In the genomic region with DNA sequence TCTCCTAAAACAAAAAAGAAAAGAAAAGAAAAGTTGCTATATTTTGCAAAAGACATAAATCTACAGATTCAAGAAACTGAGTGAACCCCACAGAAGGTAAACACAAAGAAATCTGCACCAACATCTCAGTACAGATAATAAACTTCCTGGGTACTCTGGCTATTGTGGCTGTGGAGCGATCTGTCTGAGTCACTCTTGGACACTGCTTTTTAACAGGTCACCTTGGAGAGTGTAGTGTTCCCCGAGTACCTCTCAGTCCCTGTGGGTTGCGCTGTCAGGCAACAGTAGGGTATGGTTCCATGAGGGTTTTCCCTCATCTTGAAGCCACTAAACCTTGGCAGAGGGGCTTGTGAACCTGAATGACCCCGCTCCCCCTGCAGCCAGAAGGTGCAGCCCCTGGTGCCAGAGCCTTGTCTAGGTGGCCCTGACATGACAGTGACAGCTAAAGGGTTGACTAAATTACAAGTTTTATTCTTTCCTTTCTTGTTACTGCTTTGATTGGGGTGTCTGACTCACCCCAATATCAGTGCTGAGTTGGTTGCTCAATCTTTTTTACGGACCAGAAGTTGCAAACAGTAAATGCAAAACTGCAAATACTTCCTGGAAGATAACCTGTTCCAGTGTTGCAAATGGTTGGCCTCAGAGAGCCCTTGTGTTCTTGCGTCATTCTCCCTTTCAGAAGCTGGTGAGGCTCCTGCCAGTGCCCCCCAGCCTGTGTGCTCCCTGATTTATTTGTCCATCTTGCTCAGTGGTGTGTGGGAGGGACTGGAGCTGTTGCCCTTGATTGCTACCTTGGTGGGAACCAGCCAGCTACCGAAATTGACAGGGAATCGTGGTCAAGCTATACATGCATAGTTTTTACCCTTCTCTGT, we compare ENCODE assay signal across 10 cellular contexts. TPM values are rescaled to one million over a fixed set of nuclear protein-coding genes. Genes with fewer than 3 reads are reported as not detected.
DNase-seq lines count a peak whose midpoint lies in the region; ATAC-seq and TF ChIP-seq lines count a peak whose summit lies in the region.
"Had no signal": no experiment of that assay in that cellular context is flagged by ENCODE, and none has a peak within 500 bp of the region (broad histone marks: within the 10 kb centered on the region; RNA-seq: fewer than 3 reads in every experiment).

No MANE protein-coding gene starts in this region.

- H3K27me3 ChIP-seq in Peyer's patch (no peaks in the 10 kb centered on the region), gastroesophageal sphincter (no peaks in the 10 kb centered on the region), gastrocnemius medialis (no peaks in the 10 kb centered on the region)
- no peaks in the 10 kb centered on the region for H3K27me3 ChIP-seq in CD8-positive, alpha-beta T cell (ENCODE audit: insufficient read depth, low read length)
- H3K27me3 ChIP-seq: tibial nerve had no signal

- intact Hi-C loops in gastrocnemius medialis (cut with DNase I; ENCODE audit: low total_unique reads) = no loop called here
- intact Hi-C loops in CD8-positive, alpha-beta T cell (cut with DNase I, micrococcal nuclease) = no loop called here

- DNase-seq in DMS53 (lab: John Stamatoyannopoulos, UW) = peak; percentile 36
- DNase-seq in DMS53 treated with DMSO at 0.1 percent for 48 hours (lab: John Stamatoyannopoulos, UW; ENCODE audit: unreplicated experiment) = no peak
- DNase-seq in Peyer's patch = no peak
- peak; percentile 54 to 79 for DNase-seq in gastrocnemius medialis
- DNase-seq in NCI-H1930 (lab: John Stamatoyannopoulos, UW) = no peak
- DNase-seq in CD8-positive, alpha-beta T cell = no peak
- no peak for DNase-seq in substantia nigra (lab: John Stamatoyannopoulos, UW)

- H3K27ac Mint-ChIP-seq in CD8-positive, alpha-beta T cell = no peak overlapping the region

- peaks cover 15% of the 10 kb centered on the region for H3K36me3 Mint-ChIP-seq in CD8-positive, alpha-beta T cell

- H3K4me1 ChIP-seq in Peyer's patch = peaks cover 0 to 34% (median 7%) of the 10 kb centered on the region in 4 donors
- peaks cover 0 to 16% (median 4%) of the 10 kb centered on the region in 3 donors for H3K4me1 ChIP-seq in gastroesophageal sphincter
- peaks cover 48 to 68% of the 10 kb centered on the region in 2 donors for H3K4me1 ChIP-seq in gastrocnemius medialis
- H3K4me1 ChIP-seq in CD8-positive, alpha-beta T cell (ENCODE audit: insufficient read depth, low read length) = no peaks in the 10 kb centered on the region

- H3K4me3 Mint-ChIP-seq in CD8-positive, alpha-beta T cell = no peak overlapping the region

- POLR2A ChIA-PET in CD8-positive, alpha-beta T cell (lab: Charles Lee) = no interaction called here

- no peak for TF ChIP-seq EP300 in gastroesophageal sphincter (IDR thresholded peaks at IDR 0.05)

- no peaks in the 10 kb centered on the region for H3K9me3 Mint-ChIP-seq in CD8-positive, alpha-beta T cell

- H3K4me1 Mint-ChIP-seq in CD8-positive, alpha-beta T cell (ENCODE audit: low read depth) = peaks cover 21% of the 10 kb centered on the region

- no peaks in the 10 kb centered on the region for H3K27me3 Mint-ChIP-seq in CD8-positive, alpha-beta T cell (ENCODE audit: low read depth)

- TF ChIP-seq CTCF in Peyer's patch (IDR thresholded peaks at IDR 0.05) (peak in 2 of 6 experiments; percentile 20 to 30), gastroesophageal sphincter (IDR thresholded peaks at IDR 0.05) (no peak), gastrocnemius medialis (IDR thresholded peaks at IDR 0.05 in 4 of 5, conservative IDR thresholded peaks at IDR 0.05 in 1 of 5) (peak in 4 of 5 experiments; percentile 13 to 51 (median 35))
- no peak for TF ChIP-seq CTCF in CD8-positive, alpha-beta T cell (IDR thresholded peaks at IDR 0.05)

- H3K36me3 ChIP-seq in Peyer's patch (peaks cover 0 to 5% (median 0%) of the 10 kb centered on the region in 3 donors), gastroesophageal sphincter (peaks cover 0 to 9% of the 10 kb centered on the region in 2 donors), gastrocnemius medialis (no peaks in the 10 kb centered on the region)
- H3K36me3 ChIP-seq in CD8-positive, alpha-beta T cell (ENCODE audit: insufficient read depth, low read length) = no peaks in the 10 kb centered on the region

- CTCF ChIA-PET in CD8-positive, alpha-beta T cell (lab: Charles Lee) = no interaction called here

- H3K4me3 ChIP-seq in Peyer's patch (no peak overlapping the region), gastroesophageal sphincter (no peak overlapping the region), gastrocnemius medialis (no peak overlapping the region)
- no peak overlapping the region for H3K4me3 ChIP-seq in CD8-positive, alpha-beta T cell (ENCODE audit: low read depth, low read length)
- H3K4me3 ChIP-seq: tibial nerve had no signal

- in situ Hi-C loops in gastrocnemius medialis (cut with MboI; ENCODE audit: low sequenced_read_pairs in 4 of 4) = no loop called here

- WGBS in gastroesophageal sphincter (ENCODE audit: low coverage in 1 of 2), 2 donors = 81 to 93% methylated on average over 4 to 6 of the region's 8 CpGs

- ATAC-seq in gastroesophageal sphincter (peak; percentile 31), gastrocnemius medialis (peak; percentile 85 to 88)
- ATAC-seq in CD8-positive, alpha-beta T cell = no peak

- H3K27ac ChIP-seq in Peyer's patch (peak overlapping the region in 3 of 4 donors; percentile 46 to 91 (median 72)), gastroesophageal sphincter (no peak overlapping the region), gastrocnemius medialis (peak overlapping the region; percentile 73 to 90 (median 80)), substantia nigra (ENCODE audit: low read depth, low read length, poor library complexity, severe bottlenecking) (no peak overlapping the region)
- no peak overlapping the region for H3K27ac ChIP-seq in CD8-positive, alpha-beta T cell (ENCODE audit: low read depth, low read length)
- H3K27ac ChIP-seq: 22Rv1, tibial nerve had no signal

- peak in 1 of 2 donors; percentile 9 for TF ChIP-seq POLR2A in Peyer's patch (IDR thresholded peaks at IDR 0.05)
- no peak for TF ChIP-seq POLR2A in gastroesophageal sphincter (IDR thresholded peaks at IDR 0.05)
- TF ChIP-seq POLR2A in gastrocnemius medialis (IDR thresholded peaks at IDR 0.05) = peak in 1 of 2 donors; percentile 23

- no peaks in the 10 kb centered on the region for H3K9me3 ChIP-seq in Peyer's patch
- H3K9me3 ChIP-seq in gastroesophageal sphincter = no peaks in the 10 kb centered on the region
- H3K9me3 ChIP-seq in gastrocnemius medialis = no peaks in the 10 kb centered on the region
- no peaks in the 10 kb centered on the region for H3K9me3 ChIP-seq in CD8-positive, alpha-beta T cell (ENCODE audit: low read length)
- H3K9me3 ChIP-seq: tibial nerve had no signal

RNA-seq across cellular contexts. Expression of gene POR, which starts 30.6 kb away (rescaled TPM):
- total RNA-seq in Peyer's patch = 100 to 1,000 TPM in 3 of 4 donors, 10 to 100 TPM in 1; 67.7 to 625 (median 451) TPM
- total RNA-seq in gastroesophageal sphincter = 10 to 100 TPM; 31.5 to 54.3 (median 47.7) TPM
- 100 to 1,000 TPM in 3 of 4 donors, 10 to 100 TPM in 1; 85.7 to 218 (median 115) TPM for total RNA-seq in gastrocnemius medialis
- 10 to 100 TPM; 64.4 to 66.7 TPM for total RNA-seq in CD8-positive, alpha-beta T cell

RNA-seq across cellular contexts. Expression of gene TMEM120A, which starts 48.9 kb away (rescaled TPM):
- 100 to 1,000 TPM in 2 of 4 donors, 10 to 100 TPM in 2; 62.7 to 116 (median 101) TPM for total RNA-seq in Peyer's patch
- total RNA-seq in gastroesophageal sphincter = 10 to 100 TPM in 3 of 4 donors, 1 to 10 TPM in 1; 6.2 to 32.4 (median 29.0) TPM
- 10 to 100 TPM; 21.3 to 56.7 (median 38.2) TPM for total RNA-seq in gastrocnemius medialis
- 10 to 100 TPM in 1 of 2 experiments, 1 to 10 TPM in 1; 8.3 to 11.5 TPM for total RNA-seq in CD8-positive, alpha-beta T cell

Comparison
In these comparisons a context has a peak if more than half of its experiments do, and no peak if none do; other contexts are left out.
1. DNase-seq: peak in DMS53 (single experiment) and gastrocnemius medialis (2 of 2); none in DMS53 treated with DMSO at 0.1 percent for 48 hours (single experiment), Peyer's patch (0 of 3), NCI-H1930 (0 of 2), CD8-positive, alpha-beta T cell (0 of 7) and substantia nigra (0 of 49).
2. H3K27ac ChIP-seq: peak in Peyer's patch (3 of 4) and gastrocnemius medialis (4 of 4); none in gastroesophageal sphincter (0 of 4), CD8-positive, alpha-beta T cell (single experiment) and substantia nigra (single experiment).
3. CTCF ChIP-seq: peak in gastrocnemius medialis (4 of 5); none in gastroesophageal sphincter (0 of 4) and CD8-positive, alpha-beta T cell (single experiment).